23 cellular contexts compared by ENCODE assay signal in the genomic region with DNA sequence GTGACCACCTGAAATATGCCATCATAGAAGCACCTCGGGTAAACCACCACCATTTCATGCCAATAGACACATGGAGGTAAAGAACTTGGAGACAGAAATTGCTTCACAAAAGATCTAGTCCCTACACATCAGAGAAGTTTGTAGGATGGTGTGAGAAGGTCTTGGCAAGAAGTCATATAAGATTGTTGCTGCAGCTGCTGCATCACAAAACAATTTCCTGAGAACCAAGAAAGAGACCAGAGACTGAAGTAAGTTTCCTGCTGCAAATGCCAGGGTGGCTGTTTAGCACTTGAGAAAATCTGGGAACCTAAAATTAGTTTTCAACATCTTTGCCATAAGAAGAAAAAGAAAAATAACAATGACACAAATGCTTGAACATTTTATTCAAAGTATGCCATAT.
"Had no signal": no experiment of that assay in that cellular context is flagged by ENCODE, and none has a peak within 500 bp of the region (broad histone marks: within the 10 kb centered on the region; RNA-seq: fewer than 3 reads in every experiment).

No MANE protein-coding gene starts in this region.

- DNase-seq: activated CD4-positive, alpha-beta T cell treated with anti-CD3 and anti-CD28 coated beads, Interleukin-2, amount 50 U/mL, for 1 hour; activated CD8-positive, alpha-beta memory T cell treated with anti-CD3 and anti-CD28 coated beads, Interleukin-2, amount 50 U/mL, for 48 hours; activated effector memory CD4-positive, alpha-beta T cell treated with Interleukin-2 at 50 U/mL for 16 hours; activated naive CD4-positive, alpha-beta T cell treated with anti-CD3 and anti-CD28 coated beads, Interleukin-2, amount 10 ng/mL, durations not matched to agents 7 days and 5 days; activated naive CD8-positive, alpha-beta T cell treated with anti-CD3 and anti-CD28 coated beads, Interleukin-2, amount 50 U/mL, for 24 hours; activated T-cell treated with anti-CD3 and anti-CD28 coated beads, Interleukin-2, amount 50 U/mL, for 48 hours; aorta; brain microvascular endothelial cell; gastrocnemius medialis; head of caudate nucleus; kidney glomerular epithelial cell; left ventricle myocardium inferior; mammary epithelial cell; naive B cell; ovary; psoas muscle; right cardiac atrium; stimulated activated naive CD8-positive, alpha-beta T cell treated with anti-CD3 and anti-CD28 coated beads, Interleukin-15, Interleukin-2, amounts not matched to agents 100 U/mL and 50 U/mL, for 24 hours; testis; upper lobe of left lung had no signal

- H3K9ac ChIP-seq: neural progenitor cell had no signal

- H3K36me3 ChIP-seq: brain microvascular endothelial cell, gastrocnemius medialis, left ventricle myocardium inferior, neural progenitor cell, ovary, upper lobe of left lung had no signal

- H3K9me3 ChIP-seq: gastrocnemius medialis, left ventricle myocardium inferior, ovary, psoas muscle, testis, upper lobe of left lung had no signal

- H3K4me2 ChIP-seq: neural progenitor cell had no signal

- H3K27me3 ChIP-seq: brain microvascular endothelial cell, gastrocnemius medialis, neural progenitor cell, ovary, testis, upper lobe of left lung had no signal

- H3K4me3 ChIP-seq: gastrocnemius medialis, left ventricle myocardium inferior, neural progenitor cell, ovary, psoas muscle, skin epidermis, testis, upper lobe of left lung had no signal

- H3K4me1 ChIP-seq: gastrocnemius medialis, left ventricle myocardium inferior, neural progenitor cell, psoas muscle, testis, upper lobe of left lung had no signal

- H3K27ac ChIP-seq: brain microvascular endothelial cell, epithelial cell of prostate, gastrocnemius medialis, left ventricle myocardium inferior, neural progenitor cell, ovary, psoas muscle, skin epidermis, testis, upper lobe of left lung had no signal
